ENCODE assay signal across 22 cellular contexts in the genomic region with DNA sequence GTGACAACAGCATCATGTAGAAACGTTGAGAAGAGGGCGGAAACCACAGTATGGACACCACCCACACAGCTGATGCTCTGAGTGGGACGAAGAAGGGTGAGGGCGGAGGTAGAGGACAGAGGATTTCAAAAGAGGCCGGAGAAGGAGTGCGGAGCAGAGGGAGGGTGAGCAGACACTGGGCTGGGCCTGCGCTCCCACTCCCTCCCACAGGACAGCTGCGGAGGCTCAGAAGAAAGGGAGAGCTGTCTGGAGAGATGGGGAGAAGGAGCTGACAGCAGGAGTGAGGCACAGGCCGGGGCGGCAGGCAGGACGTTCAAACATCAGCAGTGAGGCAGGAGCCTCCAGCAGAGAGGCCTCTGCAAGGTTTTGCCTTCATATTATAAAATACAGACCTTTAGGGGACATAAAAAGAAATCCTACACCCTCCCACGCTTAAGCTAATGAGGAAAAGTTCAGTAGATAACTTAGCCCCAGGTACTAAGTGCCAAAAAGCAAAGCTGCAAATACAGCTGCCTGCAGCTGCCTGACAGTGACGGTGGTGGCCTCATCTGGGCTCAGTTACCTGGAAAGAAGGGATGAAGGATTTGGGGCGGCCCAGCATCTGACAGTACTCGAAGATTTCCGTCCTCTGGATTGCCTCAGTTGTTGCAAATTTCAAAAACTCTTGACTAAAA. TPM values are rescaled to one million over a fixed set of nuclear protein-coding genes. Genes with fewer than 3 reads are reported as not detected.
"Had no signal": no experiment of that assay in that cellular context is flagged by ENCODE, and none has a peak within 500 bp of the region (broad histone marks: within the 10 kb centered on the region; RNA-seq: fewer than 3 reads in every experiment).

No MANE protein-coding gene starts in this region.

- H3K4me3 Mint-ChIP-seq: activated naive CD8-positive, alpha-beta T cell treated with anti-CD3 and anti-CD28 coated beads, Interleukin-2, amount 10 ng/mL, durations not matched to agents 7 days and 5 days; activated T-helper 1 cell treated with anti-CD3 and anti-CD28 coated beads, Interleukin-12 subunit alpha, Interleukin-12 subunit beta, Interleukin-2, Interleukin-4 antibody, amounts not matched to agents 30 ng/mL and 10 ng/mL and 1 ng/mL, durations not matched to agents 14 hours and 24 hours and 36 hours; central memory CD8-positive, alpha-beta T cell; stimulated activated memory B cell treated with anti-CD40 and anti-IgM and Interleukin-4, amounts not matched to agents 10 μg/mL and 1 μg/mL and 100 μg/mL, for 72 hours; T-cell had no signal

- DNase-seq: activated CD4-positive, alpha-beta T cell treated with anti-CD3 and anti-CD28 coated beads, Interleukin-2, amount 50 U/mL, for 1 hour; activated CD8-positive, alpha-beta memory T cell treated with anti-CD3 and anti-CD28 coated beads for 24 hours; activated naive CD4-positive, alpha-beta T cell; activated naive CD8-positive, alpha-beta T cell treated with anti-CD3 and anti-CD28 coated beads, Interleukin-2, amount 10 ng/mL, durations not matched to agents 7 days and 5 days; brain microvascular endothelial cell; effector CD4-positive, alpha-beta T cell; foreskin fibroblast; heart right ventricle; left cardiac atrium; natural killer cell; stimulated activated CD4-positive, alpha-beta T cell treated with anti-CD3 and anti-CD28 coated beads, Interleukin-2, amount 100 ng/mL, for 48 hours; T-cell; T-helper 9 cell; transverse colon had no signal

- ATAC-seq: activated CD4-positive, CD25-positive, alpha-beta regulatory T cell treated with anti-CD3 and anti-CD28 coated beads, Interleukin-2, amount 50 U/mL, for 24 hours; natural killer cell; stimulated activated memory B cell treated with anti-CD40 and anti-IgM and Interleukin-4, amounts not matched to agents 10 μg/mL and 1 μg/mL and 100 μg/mL, for 72 hours; T-cell had no signal

- H3K36me3 ChIP-seq: brain microvascular endothelial cell, transverse colon had no signal

- H3K27me3 Mint-ChIP-seq: activated naive CD8-positive, alpha-beta T cell treated with anti-CD3 and anti-CD28 coated beads, Interleukin-2, amount 10 ng/mL, durations not matched to agents 7 days and 5 days; central memory CD8-positive, alpha-beta T cell; stimulated activated memory B cell treated with anti-CD40 and anti-IgM and Interleukin-4, amounts not matched to agents 10 μg/mL and 1 μg/mL and 100 μg/mL, for 72 hours had no signal

- H3K27me3 ChIP-seq: brain microvascular endothelial cell, esophagus muscularis mucosa, heart right ventricle, transverse colon had no signal

- H3K9me3 ChIP-seq: esophagus muscularis mucosa, heart right ventricle, transverse colon had no signal

- H3K4me3 ChIP-seq: coronary artery, esophagus muscularis mucosa, heart right ventricle, SK-N-MC, transverse colon had no signal

- H3K27ac Mint-ChIP-seq: activated naive CD8-positive, alpha-beta T cell treated with anti-CD3 and anti-CD28 coated beads, Interleukin-2, amount 10 ng/mL, durations not matched to agents 7 days and 5 days; activated T-helper 1 cell treated with anti-CD3 and anti-CD28 coated beads, Interleukin-12 subunit alpha, Interleukin-12 subunit beta, Interleukin-2, Interleukin-4 antibody, amounts not matched to agents 30 ng/mL and 10 ng/mL and 1 ng/mL, durations not matched to agents 14 hours and 24 hours and 36 hours; natural killer cell; stimulated activated memory B cell treated with anti-CD40 and anti-IgM and Interleukin-4, amounts not matched to agents 10 μg/mL and 1 μg/mL and 100 μg/mL, for 72 hours; T-cell had no signal

- H3K9me3 Mint-ChIP-seq: activated naive CD8-positive, alpha-beta T cell treated with anti-CD3 and anti-CD28 coated beads, Interleukin-2, amount 10 ng/mL, durations not matched to agents 7 days and 5 days; activated T-helper 1 cell treated with anti-CD3 and anti-CD28 coated beads, Interleukin-12 subunit alpha, Interleukin-12 subunit beta, Interleukin-2, Interleukin-4 antibody, amounts not matched to agents 30 ng/mL and 10 ng/mL and 1 ng/mL, durations not matched to agents 14 hours and 24 hours and 36 hours; central memory CD8-positive, alpha-beta T cell; natural killer cell; stimulated activated memory B cell treated with anti-CD40 and anti-IgM and Interleukin-4, amounts not matched to agents 10 μg/mL and 1 μg/mL and 100 μg/mL, for 72 hours; T-cell had no signal

- H3K27ac ChIP-seq: brain microvascular endothelial cell, coronary artery, esophagus muscularis mucosa, heart right ventricle, parathyroid adenoma, SK-N-MC, transverse colon had no signal

- H3K4me1 ChIP-seq: parathyroid adenoma, transverse colon had no signal

- H3K36me3 Mint-ChIP-seq: activated naive CD8-positive, alpha-beta T cell treated with anti-CD3 and anti-CD28 coated beads, Interleukin-2, amount 10 ng/mL, durations not matched to agents 7 days and 5 days; natural killer cell; stimulated activated memory B cell treated with anti-CD40 and anti-IgM and Interleukin-4, amounts not matched to agents 10 μg/mL and 1 μg/mL and 100 μg/mL, for 72 hours; T-cell had no signal

- H3K4me1 Mint-ChIP-seq: activated naive CD8-positive, alpha-beta T cell treated with anti-CD3 and anti-CD28 coated beads, Interleukin-2, amount 10 ng/mL, durations not matched to agents 7 days and 5 days; central memory CD8-positive, alpha-beta T cell; natural killer cell; stimulated activated memory B cell treated with anti-CD40 and anti-IgM and Interleukin-4, amounts not matched to agents 10 μg/mL and 1 μg/mL and 100 μg/mL, for 72 hours had no signal

RNA-seq across cellular contexts. Expression of a gene that starts 25.7 kb away (rescaled TPM):
- total RNA-seq: activated T-helper 1 cell treated with anti-CD3 and anti-CD28 coated beads, Interleukin-12 subunit alpha, Interleukin-12 subunit beta, Interleukin-2, Interleukin-4 antibody, amounts not matched to agents 30 ng/mL and 10 ng/mL and 1 ng/mL, durations not matched to agents 14 hours and 24 hours and 36 hours; T-cell had no signal
